In the genomic region with DNA sequence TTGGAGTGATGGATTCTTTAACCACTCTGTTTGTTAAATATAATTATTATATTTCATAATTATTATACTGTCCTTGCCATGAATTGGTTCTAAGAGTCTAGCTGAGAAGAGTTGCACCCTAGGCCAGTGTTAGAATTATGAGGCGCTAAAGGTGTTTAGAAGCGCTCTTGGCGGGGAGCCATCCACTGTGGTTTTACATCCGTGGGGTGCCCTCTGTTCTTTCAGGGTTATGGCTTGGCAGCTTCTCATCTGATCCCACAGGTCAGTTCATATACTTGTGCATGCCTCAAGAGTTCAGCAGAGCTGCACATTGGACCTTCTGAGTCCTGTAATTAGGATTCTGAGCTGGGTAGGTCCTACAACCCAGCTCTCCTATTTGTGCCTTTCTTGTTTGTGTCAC, we compare ENCODE assay signal across 21 cellular contexts. TPM values are rescaled to one million over a fixed set of nuclear protein-coding genes. Genes with fewer than 3 reads are reported as not detected.
A peak's percentile ranks its signal among the peaks of the same experiment; 100 is the strongest.
DNase-seq lines count a peak whose midpoint lies in the region; TF ChIP-seq lines count a peak whose summit lies in the region.
"Had no signal": no experiment of that assay in that cellular context is flagged by ENCODE, and none has a peak within 500 bp of the region (broad histone marks: within the 10 kb centered on the region; RNA-seq: fewer than 3 reads in every experiment).

No MANE protein-coding gene starts in this region.

- TF ChIP-seq EP300 in Ishikawa (IDR thresholded peaks at IDR 0.05; ENCODE audit: borderline replicate concordance), result peak; percentile 33; the same call in 1 of the 2 replicates

- H3K4me1 Mint-ChIP-seq in activated CD4-positive, alpha-beta memory T cell treated with anti-CD3 and anti-CD28 coated beads for 36 hours (ENCODE audit: low read depth), result peaks cover 3% of the 10 kb centered on the region
- H3K4me1 Mint-ChIP-seq: natural killer cell had no signal

- no peaks in the 10 kb centered on the region for H3K36me3 Mint-ChIP-seq in activated CD4-positive, alpha-beta memory T cell treated with anti-CD3 and anti-CD28 coated beads for 36 hours
- H3K36me3 Mint-ChIP-seq: natural killer cell had no signal

- POLR2A ChIA-PET in activated CD4-positive, alpha-beta memory T cell treated with anti-CD3 and anti-CD28 coated beads for 36 hours (lab: Charles Lee), result no interaction called here

- H3K4me3 Mint-ChIP-seq in activated CD4-positive, alpha-beta memory T cell treated with anti-CD3 and anti-CD28 coated beads for 36 hours, result no peak overlapping the region
- H3K4me3 Mint-ChIP-seq: activated naive CD4-positive, alpha-beta T cell treated with anti-CD3 and anti-CD28 coated beads for 36 hours; natural killer cell; T-helper 1 cell treated with Interleukin-12 subunit alpha and Interleukin-12 subunit beta and Interleukin-4 antibody, amounts not matched to agents 30 μg/mL and 1 μg/mL, for 36 hours had no signal

- no peak overlapping the region for H3K27ac Mint-ChIP-seq in activated CD4-positive, alpha-beta memory T cell treated with anti-CD3 and anti-CD28 coated beads for 36 hours
- H3K27ac Mint-ChIP-seq: activated naive CD4-positive, alpha-beta T cell treated with anti-CD3 and anti-CD28 coated beads for 36 hours; natural killer cell; T-helper 1 cell treated with Interleukin-12 subunit alpha and Interleukin-12 subunit beta and Interleukin-4 antibody, amounts not matched to agents 30 μg/mL and 1 μg/mL, for 36 hours had no signal

- TF ChIP-seq RAD21 in Ishikawa (IDR thresholded peaks at IDR 0.05; ENCODE audit: low read depth), result no peak; the same call in 1 of the 2 replicates

- intact Hi-C loops in activated CD4-positive, alpha-beta memory T cell treated with anti-CD3 and anti-CD28 coated beads for 36 hours (cut with micrococcal nuclease), result no loop called here

- H3K27me3 Mint-ChIP-seq in activated CD4-positive, alpha-beta memory T cell treated with anti-CD3 and anti-CD28 coated beads for 36 hours, result peaks cover 21% of the 10 kb centered on the region

- DNase-seq in DMS79 treated with DMSO at 0.1 percent for 48 hours (lab: John Stamatoyannopoulos, UW) (peak; percentile 62), RPMI7951 (ENCODE audit: low read depth) (peak; percentile 42), glomerular visceral epithelial cell (ENCODE audit: extremely low spot score) (peak; percentile 47), NCI-H446 treated with DMSO at 0.1 percent for 48 hours (lab: John Stamatoyannopoulos, UW) (no peak)
- DNase-seq in activated CD4-positive, alpha-beta memory T cell treated with anti-CD3 and anti-CD28 coated beads for 36 hours, result no peak
- no peak for DNase-seq in stimulated activated CD4-positive, alpha-beta T cell treated with anti-CD3 and anti-CD28 coated beads, Interleukin-15, amount 100 ng/mL, for 24 hours
- DNase-seq: activated CD4-positive, alpha-beta T cell treated with anti-CD3 and anti-CD28 coated beads for 4 hours; activated naive CD4-positive, alpha-beta T cell treated with anti-CD3 and anti-CD28 coated beads for 36 hours; activated T-cell treated with anti-CD3 and anti-CD28 coated beads, Interleukin-2, amount 50 U/mL, for 48 hours; cortex of kidney; midbrain; natural killer cell; NCI-H2029; NCI-H510A; pancreas; Peyer's patch; right cardiac atrium; stimulated activated CD4-positive, alpha-beta T cell treated with anti-CD3 and anti-CD28 coated beads, Interleukin-12 subunit alpha, Interleukin-12 subunit beta, amount 100 ng/mL, for 4 hours; stimulated activated naive CD8-positive, alpha-beta T cell treated with anti-CD3 and anti-CD28 coated beads, Interleukin-15, Interleukin-2, amounts not matched to agents 100 U/mL and 50 U/mL, for 24 hours had no signal

- CTCF ChIA-PET in activated CD4-positive, alpha-beta memory T cell treated with anti-CD3 and anti-CD28 coated beads for 36 hours (lab: Charles Lee), result interaction anchor here (0.7 kb wide), 1 partner anchor 18 kb away, joined by 3 read pairs; no protein-coding TSS in a partner anchor

- H3K9me3 Mint-ChIP-seq in activated CD4-positive, alpha-beta memory T cell treated with anti-CD3 and anti-CD28 coated beads for 36 hours, result no peaks in the 10 kb centered on the region
- H3K9me3 Mint-ChIP-seq: activated naive CD4-positive, alpha-beta T cell treated with anti-CD3 and anti-CD28 coated beads for 36 hours; natural killer cell; T-helper 1 cell treated with Interleukin-12 subunit alpha and Interleukin-12 subunit beta and Interleukin-4 antibody, amounts not matched to agents 30 μg/mL and 1 μg/mL, for 36 hours had no signal

TF ChIP-seq in Ishikawa, 13 proteins besides CTCF, POLR2A, EP300 and RAD21:
- TF ChIP-seq TCF12 (IDR thresholded peaks at IDR 0.05; ENCODE audit: low read depth), result peak; percentile 37
- peak; percentile 91 for TF ChIP-seq NFIC (IDR thresholded peaks at IDR 0.05)
- no peak for TF ChIP-seq CEBPB (IDR thresholded peaks at IDR 0.05)
TF ChIP-seq in Ishikawa: peak in this region for 2.

RNA-seq across cellular contexts. Expression of gene ASAP2, which starts 9.1 kb away (rescaled TPM):
- total RNA-seq in RPMI7951 (2014; rRNA removed; shearing (Covaris generic)), result 40.1 and 46.7 TPM in 2 replicates
- total RNA-seq in activated CD4-positive, alpha-beta memory T cell treated with anti-CD3 and anti-CD28 coated beads for 36 hours, result under 1 TPM; 0.26 to 0.97 TPM

Comparison
In these comparisons a context has a peak if more than half of its experiments do, and no peak if none do; other contexts are left out.
1. DNase-seq: peak in DMS79 treated with DMSO at 0.1 percent for 48 hours (single experiment), RPMI7951 (single experiment) and glomerular visceral epithelial cell (single experiment); none in activated CD4-positive, alpha-beta memory T cell treated with anti-CD3 and anti-CD28 coated beads for 36 hours (single experiment), NCI-H446 treated with DMSO at 0.1 percent for 48 hours (single experiment) and stimulated activated CD4-positive, alpha-beta T cell treated with anti-CD3 and anti-CD28 coated beads, Interleukin-15, amount 100 ng/mL, for 24 hours (single experiment).
2. RNA of gene ASAP2, which starts 9.1 kb away (total RNA-seq): 40.1 to 46.7 TPM in RPMI7951; 0.26 to 0.97 TPM in activated CD4-positive, alpha-beta memory T cell treated with anti-CD3 and anti-CD28 coated beads for 36 hours; every median in the first group is over 10 times any median in the second.